In the genomic region with DNA sequence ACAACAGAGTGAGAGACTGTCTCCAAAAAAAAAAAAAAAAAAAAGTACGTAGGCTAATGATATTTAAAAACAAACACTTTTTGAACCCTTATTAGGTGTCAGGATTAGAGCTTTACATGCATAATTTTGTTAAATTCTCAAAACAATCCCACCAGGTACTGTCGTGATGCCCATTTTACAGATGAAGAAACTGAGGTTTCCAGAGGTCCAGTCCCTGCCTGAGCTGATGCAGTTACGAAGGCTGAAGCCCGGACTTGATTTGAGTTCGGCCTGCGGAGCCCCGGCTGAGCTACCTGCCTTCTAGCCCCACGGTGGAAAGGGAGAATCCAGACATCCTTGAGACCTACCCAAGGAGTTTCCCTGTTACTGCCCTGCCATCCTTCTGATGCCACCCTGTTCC, we compare ENCODE assay signal across 28 cellular contexts.
A peak's percentile ranks its signal among the peaks of the same experiment; 100 is the strongest.
DNase-seq lines count a peak whose midpoint lies in the region; ATAC-seq, FAIRE-seq and TF ChIP-seq lines count a peak whose summit lies in the region.
"Had no signal": no experiment of that assay in that cellular context is flagged by ENCODE, and none has a peak within 500 bp of the region (broad histone marks: within the 10 kb centered on the region; RNA-seq: fewer than 3 reads in every experiment).

No MANE protein-coding gene starts in this region.

- H4K20me1 ChIP-seq in H9 (ENCODE audit: control insufficient read depth, insufficient read depth, insufficient read length) (no peaks in the 10 kb centered on the region), IMR-90 (ENCODE audit: insufficient read depth, low read length) (no peaks in the 10 kb centered on the region), H1 (replicated peaks in 1 of 2; ENCODE audit: control insufficient read depth in 1 of 2, insufficient read depth in 2 of 2, low read length in 2 of 2) (no peaks in the 10 kb centered on the region)
- H4K20me1 ChIP-seq: BLaER1 had no signal

- H3K4me1 Mint-ChIP-seq in H9: peaks cover 28 to 29% of the 10 kb centered on the region in 2 experiments
- H3K4me1 Mint-ChIP-seq in activated naive CD4-positive, alpha-beta T cell treated with anti-CD3 and anti-CD28 coated beads for 36 hours (ENCODE audit: low read depth): peaks cover 7% of the 10 kb centered on the region

- H3K79me2 ChIP-seq in H9 (ENCODE audit: insufficient read depth, low read length) (no peaks in the 10 kb centered on the region), H1 (ENCODE audit: control insufficient read depth in 1 of 2, insufficient read depth in 2 of 2, low read length in 2 of 2) (no peaks in the 10 kb centered on the region), mesendoderm (ENCODE audit: control insufficient read depth, insufficient read depth, low read length) (no peaks in the 10 kb centered on the region)

- H3K4me3 ChIP-seq in IMR-90 (ENCODE audit: insufficient read depth, low read depth, low read length) (no peak overlapping the region), H1 (ENCODE audit: extremely low read depth in 1 of 4, insufficient read depth in 2 of 4, low read depth in 3 of 4, low read length in 4 of 4) (no peak overlapping the region), sigmoid colon (no peak overlapping the region), mesendoderm (ENCODE audit: low read length) (no peak overlapping the region), Peyer's patch (no peak overlapping the region)
- H3K4me3 ChIP-seq: BLaER1, GM12878 had no signal

- no peaks in the 10 kb centered on the region for H3K9me1 ChIP-seq in IMR-90 (ENCODE audit: insufficient read depth, low read length)

- intact Hi-C loops in IMR-90 (cut with micrococcal nuclease) (no loop called here), sigmoid colon (cut with DNase I) (loop anchor here (5.0 kb wide), 2 partner anchors 257 to 382 kb away; no protein-coding TSS in a partner anchor)
- intact Hi-C loops in activated naive CD4-positive, alpha-beta T cell treated with anti-CD3 and anti-CD28 coated beads for 36 hours (cut with micrococcal nuclease): no loop called here

- H3K27ac ChIP-seq in H9 (ENCODE audit: insufficient read length, low read depth, low read length): no peak overlapping the region
- no peak overlapping the region for H3K27ac ChIP-seq in IMR-90 (ENCODE audit: insufficient read depth, low read length)
- no peak overlapping the region for H3K27ac ChIP-seq in H1 (ENCODE audit: low read depth, low read length)
- H3K27ac ChIP-seq in sigmoid colon: no peak overlapping the region
- H3K27ac ChIP-seq in mesendoderm (ENCODE audit: low read depth, low read length): no peak overlapping the region
- no peak overlapping the region for H3K27ac ChIP-seq in Peyer's patch
- H3K27ac ChIP-seq: BLaER1 had no signal

- H2BK120ac ChIP-seq in H9 (ENCODE audit: low read depth, low read length, poor library complexity, severe bottlenecking): no peak overlapping the region
- no peak overlapping the region for H2BK120ac ChIP-seq in IMR-90 (ENCODE audit: low read depth, low read length)
- H2BK120ac ChIP-seq in H1 (replicated peaks; ENCODE audit: low read depth, low read length): no peak overlapping the region
- H2BK120ac ChIP-seq in mesendoderm (ENCODE audit: low read depth, low read length): no peak overlapping the region

- H3T11ph ChIP-seq in H9 (ENCODE audit: low read length): no peak overlapping the region

- H3K23me2 ChIP-seq in H9 (ENCODE audit: insufficient read length, low read depth, low read length, poor library complexity, severe bottlenecking): no peaks in the 10 kb centered on the region
- H3K23me2 ChIP-seq in H1 (ENCODE audit: low read depth, low read length): no peaks in the 10 kb centered on the region

- POLR2A ChIA-PET in IMR-90 (lab: Charles Lee; ENCODE audit: unreplicated experiment) (no interaction called here), H1 (lab: Charles Lee; ENCODE audit: partially characterized antibody) (interaction anchor here (0.7 to 1.5 kb wide), 4 partner anchors 9 to 1260 kb away, joined by 3 to 5 read pairs (median 3); no protein-coding TSS in a partner anchor)

- H3K4me2 ChIP-seq in H9 (ENCODE audit: insufficient read depth, insufficient read length, low read length) (no peak overlapping the region), IMR-90 (ENCODE audit: low read depth, low read length) (no peak overlapping the region), H1 (ENCODE audit: insufficient read depth in 1 of 2, low read depth in 2 of 2, low read length in 2 of 2) (no peak overlapping the region), mesendoderm (ENCODE audit: low read length) (no peak overlapping the region)
- H3K4me2 ChIP-seq: BLaER1 had no signal

- no peaks in the 10 kb centered on the region; the same call in 1 of the 2 replicates for H3K4me1 ChIP-seq in H9 (ENCODE audit: insufficient read depth, low read length)
- no peaks in the 10 kb centered on the region for H3K4me1 ChIP-seq in IMR-90 (ENCODE audit: control insufficient read depth, insufficient read depth, low read length)
- H3K4me1 ChIP-seq in H1 (replicated peaks in 1 of 4; ENCODE audit: control insufficient read depth in 3 of 4, insufficient read depth in 4 of 4, low read length in 3 of 4): peaks cover 0 to 4% (median 2%) of the 10 kb centered on the region in 4 experiments; a peak in 4 of 7 replicates
- H3K4me1 ChIP-seq in sigmoid colon: peaks cover 0 to 4% (median 3%) of the 10 kb centered on the region in 4 donors
- H3K4me1 ChIP-seq in mesendoderm (ENCODE audit: control insufficient read depth, low read depth, low read length): no peaks in the 10 kb centered on the region
- H3K4me1 ChIP-seq in Peyer's patch: peaks cover 0 to 4% (median 0%) of the 10 kb centered on the region in 4 donors
- H3K4me1 ChIP-seq: BE2C, BLaER1 had no signal

- dilution Hi-C loops in IMR-90 (cut with HindIII; ENCODE audit: low sequenced_read_pairs, unreplicated experiment): no loop called here

- peak overlapping the region; percentile 26 for H2BK20ac ChIP-seq in H9 (ENCODE audit: low read depth, low read length, poor library complexity, severe bottlenecking)
- no peak overlapping the region for H2BK20ac ChIP-seq in IMR-90 (ENCODE audit: low read depth, low read length)
- H2BK20ac ChIP-seq in H1 (ENCODE audit: low read length): no peak overlapping the region

- FAIRE-seq in H1 (lab: Jason Lieb, UNC): no peak
- FAIRE-seq: A204.1, GM12878, GM12892, GM18507 had no signal

- no peaks in the 10 kb centered on the region for H3K27me3 ChIP-seq in H9 (ENCODE audit: insufficient read depth, low read length)
- H3K27me3 ChIP-seq in IMR-90 (ENCODE audit: control insufficient read depth, insufficient read depth, low read length): no peaks in the 10 kb centered on the region
- H3K27me3 ChIP-seq in H1 (replicated peaks in 1 of 4; ENCODE audit: control insufficient read depth in 3 of 4, extremely low read depth in 1 of 4, insufficient read depth in 3 of 4, low read length in 3 of 4): peaks cover 0 to 3% (median 0%) of the 10 kb centered on the region in 4 experiments; a peak in 1 of 7 replicates
- H3K27me3 ChIP-seq in sigmoid colon: peaks cover 0 to 10% (median 4%) of the 10 kb centered on the region in 3 donors
- no peaks in the 10 kb centered on the region for H3K27me3 ChIP-seq in mesendoderm (ENCODE audit: insufficient read depth, low read length, poor library complexity)
- H3K27me3 ChIP-seq in Peyer's patch: peaks cover 0 to 3% of the 10 kb centered on the region in 2 donors
- H3K27me3 ChIP-seq: BE2C had no signal

- no peak overlapping the region for H2BK15ac ChIP-seq in H9 (ENCODE audit: low read depth, low read length)
- H2BK15ac ChIP-seq in IMR-90 (ENCODE audit: low read depth, low read length): no peak overlapping the region
- no peak overlapping the region for H2BK15ac ChIP-seq in H1 (ENCODE audit: low read length)
- H2BK15ac ChIP-seq in mesendoderm (replicated peaks; ENCODE audit: low read depth): no peak overlapping the region

- no peak overlapping the region for H3K4ac ChIP-seq in H9 (ENCODE audit: low read depth, low read length)
- H3K4ac ChIP-seq in IMR-90 (ENCODE audit: low read depth, low read length): no peak overlapping the region
- H3K4ac ChIP-seq in H1 (replicated peaks; ENCODE audit: insufficient read length, low read depth, low read length): no peak overlapping the region
- H3K4ac ChIP-seq in mesendoderm (ENCODE audit: low read depth, low read length): no peak overlapping the region

- H3K18ac ChIP-seq in H9 (ENCODE audit: insufficient read length, low read depth, low read length) (no peak overlapping the region), IMR-90 (ENCODE audit: low read depth, low read length) (no peak overlapping the region), H1 (ENCODE audit: extremely low read depth, low read length) (peak overlapping the region; percentile 19; the same call in 1 of the 2 replicates), mesendoderm (ENCODE audit: low read length) (no peak overlapping the region)

- no peak overlapping the region for H4K5ac ChIP-seq in H9 (ENCODE audit: insufficient read length, low read depth, low read length)
- H4K5ac ChIP-seq in IMR-90 (ENCODE audit: low read depth, low read length): no peak overlapping the region
- no peak overlapping the region for H4K5ac ChIP-seq in H1 (ENCODE audit: insufficient read length, low read depth, low read length)
- no peak overlapping the region for H4K5ac ChIP-seq in mesendoderm (ENCODE audit: low read length)

- TF ChIP-seq RAD21 in IMR-90 (IDR thresholded peaks at IDR 0.05; ENCODE audit: low read length): no peak
- TF ChIP-seq RAD21 in H1 (IDR thresholded peaks at IDR 0.05 in 1 of 2, conservative IDR thresholded peaks at IDR 0.05 in 1 of 2; ENCODE audit: low read depth in 2 of 2, low read length in 2 of 2): no peak

- TF ChIP-seq CTCF in H9 (conservative IDR thresholded peaks at IDR 0.05) (no peak), IMR-90 (conservative IDR thresholded peaks at IDR 0.05; ENCODE audit: low read depth, low read length) (no peak), H1 (IDR thresholded peaks at IDR 0.05; ENCODE audit: control extremely low read depth in 1 of 3, insufficient read depth in 1 of 3, low read depth in 1 of 3, low read length in 3 of 3) (no peak), sigmoid colon (IDR thresholded peaks at IDR 0.05) (no peak), Peyer's patch (IDR thresholded peaks at IDR 0.05) (no peak)

- H3K27ac Mint-ChIP-seq in H9: no peak overlapping the region
- H3K27ac Mint-ChIP-seq in activated naive CD4-positive, alpha-beta T cell treated with anti-CD3 and anti-CD28 coated beads for 36 hours: no peak overlapping the region
- H3K27ac Mint-ChIP-seq: CD4-positive, alpha-beta memory T cell; CD4-positive, CD25-positive, alpha-beta regulatory T cell; CD8-positive, alpha-beta memory T cell had no signal

- H3K36me3 Mint-ChIP-seq in H9 (ENCODE audit: insufficient read depth in 1 of 3, low read depth in 3 of 3): peaks cover 3 to 19% (median 14%) of the 10 kb centered on the region in 3 experiments; a peak in 6 of 7 replicates
- no peaks in the 10 kb centered on the region for H3K36me3 Mint-ChIP-seq in activated naive CD4-positive, alpha-beta T cell treated with anti-CD3 and anti-CD28 coated beads for 36 hours (ENCODE audit: low read depth)
- H3K36me3 Mint-ChIP-seq: CD14-positive monocyte; CD4-positive, alpha-beta memory T cell; CD4-positive, CD25-positive, alpha-beta regulatory T cell; CD8-positive, alpha-beta memory T cell had no signal

- H3K9me3 ChIP-seq in H9 (ENCODE audit: control insufficient read depth, low read depth, low read length) (no peaks in the 10 kb centered on the region), IMR-90 (ENCODE audit: control insufficient read depth, insufficient read depth, low read length) (peaks cover 2% of the 10 kb centered on the region; the same call in 1 of the 2 replicates), H1 (ENCODE audit: insufficient read depth in 2 of 2, low read depth in 1 of 2, low read length in 1 of 2) (no peaks in the 10 kb centered on the region), sigmoid colon (no peaks in the 10 kb centered on the region), Peyer's patch (no peaks in the 10 kb centered on the region)
- H3K9me3 ChIP-seq: BE2C, BLaER1 had no signal

- H2BK5ac ChIP-seq in H9 (ENCODE audit: insufficient read length, low read length): no peak overlapping the region
- no peak overlapping the region for H2BK5ac ChIP-seq in IMR-90 (ENCODE audit: low read depth, low read length, poor library complexity, severe bottlenecking)
- H2BK5ac ChIP-seq in H1 (ENCODE audit: low read depth, low read length): no peak overlapping the region
- H2BK5ac ChIP-seq in mesendoderm (ENCODE audit: low read length): no peak overlapping the region

- no peak overlapping the region for H2AFZ ChIP-seq in H9 (ENCODE audit: low read length)
- H2AFZ ChIP-seq in IMR-90 (replicated peaks; ENCODE audit: low read length, poor library complexity): no peak overlapping the region
- H2AFZ ChIP-seq in H1 (ENCODE audit: low read length): no peak overlapping the region

- H3K14ac ChIP-seq in H9 (ENCODE audit: insufficient read depth, low read length): no peak overlapping the region
- no peak overlapping the region for H3K14ac ChIP-seq in IMR-90 (replicated peaks; ENCODE audit: low read depth, low read length)
- H3K14ac ChIP-seq in H1 (ENCODE audit: insufficient read length): no peak overlapping the region

- peaks cover 18 to 19% of the 10 kb centered on the region in 2 experiments for H3K9me3 Mint-ChIP-seq in H9
- H3K9me3 Mint-ChIP-seq in activated naive CD4-positive, alpha-beta T cell treated with anti-CD3 and anti-CD28 coated beads for 36 hours: no peaks in the 10 kb centered on the region

- DNase-seq in H9 (no peak), IMR-90 (no peak), H1 (ENCODE audit: low read depth in 1 of 2, low spot score in 2 of 2) (no peak), sigmoid colon (peak; percentile 44), mesendoderm (no peak), Peyer's patch (no peak)
- no peak for DNase-seq in activated naive CD4-positive, alpha-beta T cell treated with anti-CD3 and anti-CD28 coated beads for 36 hours
- DNase-seq: 8988T; ACHN; BE2C; C1 segment of cervical spinal cord; CD4-positive, alpha-beta memory T cell; CD4-positive, CD25-positive, alpha-beta regulatory T cell; CD8-positive, alpha-beta memory T cell; COR-L47; DMS 273 treated with DMSO at 0.1 percent for 48 hours; DMS153; DMS53; DMS79; DND-41; EL; GDM1 had no signal

- no peak overlapping the region for H3K4me3 Mint-ChIP-seq in H9
- no peak overlapping the region for H3K4me3 Mint-ChIP-seq in activated naive CD4-positive, alpha-beta T cell treated with anti-CD3 and anti-CD28 coated beads for 36 hours
- H3K4me3 Mint-ChIP-seq: CD14-positive monocyte; CD4-positive, alpha-beta memory T cell; CD4-positive, CD25-positive, alpha-beta regulatory T cell; CD8-positive, alpha-beta memory T cell had no signal

- H2AK9ac ChIP-seq in IMR-90 (replicated peaks; ENCODE audit: low read depth, low read length, poor library complexity): peak overlapping the region; percentile 42

- no TSS peak for BruUV-seq in IMR-90 (replicated peaks; lab: Mats Ljungman, UMichigan)

- H3K23ac ChIP-seq in H9 (ENCODE audit: insufficient read length, low read depth, low read length) (no peak overlapping the region), IMR-90 (ENCODE audit: low read depth, low read length) (no peak overlapping the region), H1 (ENCODE audit: insufficient read length) (no peak overlapping the region), mesendoderm (ENCODE audit: low read length) (no peak overlapping the region)

- in situ Hi-C loops in IMR-90 (cut with MboI; ENCODE audit: low sequenced_read_pairs): loop anchor here (10.0 kb wide), 1 partner anchor 1410 kb away; no protein-coding TSS in a partner anchor

- no peak overlapping the region for H3K9ac ChIP-seq in H9 (ENCODE audit: extremely low read depth, insufficient read length, low read length)
- H3K9ac ChIP-seq in IMR-90 (ENCODE audit: low read depth, low read length): no peak overlapping the region
- no peak overlapping the region for H3K9ac ChIP-seq in H1 (replicated peaks in 1 of 4; ENCODE audit: extremely low read depth in 1 of 4, low read depth in 3 of 4, low read length in 3 of 4)
- no peak overlapping the region for H3K9ac ChIP-seq in mesendoderm (ENCODE audit: low read length)
- H3K9ac ChIP-seq: BLaER1 had no signal

- H3K56ac ChIP-seq in H9 (ENCODE audit: insufficient read length, low read depth, low read length) (no peak overlapping the region), IMR-90 (ENCODE audit: extremely low read depth, insufficient read depth, low read length) (no peak overlapping the region), H1 (replicated peaks; ENCODE audit: insufficient read length, low read depth, low read length) (no peak overlapping the region), mesendoderm (ENCODE audit: low read length) (no peak overlapping the region)

- H4K8ac ChIP-seq in H9 (replicated peaks; ENCODE audit: insufficient read length, low read depth, low read length) (no peak overlapping the region), IMR-90 (ENCODE audit: low read depth in 2 of 2, low read length in 2 of 2) (no peak overlapping the region), H1 (ENCODE audit: extremely low read depth, insufficient read depth, low read length) (no peak overlapping the region; the same call in 1 of the 2 replicates), mesendoderm (ENCODE audit: low read depth, low read length) (no peak overlapping the region)

- no CpG with 5 or more reads among the region's 8 CpGs for WGBS in H9 (ENCODE audit: extremely low coverage, insufficient read length, low lambda C conversion rate)
- 73% methylated on average over 3 of the region's 8 CpGs; no CpG with 5 or more reads in 1 of the 2 experiments for WGBS in IMR-90 (ENCODE audit: extremely low coverage in 2 of 2, insufficient read length in 1 of 2), 2 experiments
- 82% methylated on average over 8 of the region's 8 CpGs; no CpG with 5 or more reads in 1 of the 2 experiments for WGBS in H1 (ENCODE audit: extremely low coverage in 1 of 2, insufficient coverage in 1 of 2, insufficient read length in 1 of 2, insufficient replicate concordance in 2 of 2, low coverage in 1 of 2, low lambda C conversion rate in 2 of 2, missing lambda C conversion rate in 1 of 2), 2 experiments
- WGBS in sigmoid colon, 2 donors: 86 to 88% methylated on average over 8 of the region's 8 CpGs
- no CpG with 5 or more reads among the region's 8 CpGs for WGBS in mesendoderm (ENCODE audit: extremely low coverage, insufficient coverage, low lambda C conversion rate)

- H2AK5ac ChIP-seq in H9 (ENCODE audit: insufficient read length, low read length): no peak overlapping the region
- H2AK5ac ChIP-seq in IMR-90 (ENCODE audit: low read depth, low read length): no peak overlapping the region
- no peak overlapping the region for H2AK5ac ChIP-seq in H1 (ENCODE audit: low read depth, low read length)
- H2AK5ac ChIP-seq in mesendoderm (ENCODE audit: low read length): no peak overlapping the region

- H2BK12ac ChIP-seq in H9 (ENCODE audit: insufficient read length, low read depth, low read length) (no peak overlapping the region), H1 (ENCODE audit: low read depth, low read length) (peak overlapping the region; percentile 50; the same call in 1 of the 2 replicates)

- H3K27me3 Mint-ChIP-seq in H9 (ENCODE audit: low read depth): peaks cover 30% of the 10 kb centered on the region
- peaks cover 21% of the 10 kb centered on the region for H3K27me3 Mint-ChIP-seq in activated naive CD4-positive, alpha-beta T cell treated with anti-CD3 and anti-CD28 coated beads for 36 hours (ENCODE audit: low read depth)

- TF ChIP-seq POLR2A in IMR-90 (IDR thresholded peaks at IDR 0.05; ENCODE audit: low read depth, low read length) (no peak), H1 (IDR thresholded peaks at IDR 0.05; ENCODE audit: control extremely low read depth in 1 of 2, low read depth in 2 of 2, low read length in 2 of 2) (no peak), sigmoid colon (IDR thresholded peaks at IDR 0.05) (no peak), Peyer's patch (IDR thresholded peaks at IDR 0.05) (no peak)

- CTCF ChIA-PET in IMR-90 (lab: Yijun Ruan, JAX) (interaction anchor here (0.7 kb wide), 1 partner anchor 344 kb away, joined by 3 read pairs; no protein-coding TSS in a partner anchor), H1 (lab: Charles Lee; ENCODE audit: partially characterized antibody) (interaction anchor here (0.6 to 4.9 kb wide), 5 partner anchors 120 to 1567 kb away, joined by 3 to 23 read pairs (median 3); no protein-coding TSS in a partner anchor)
- CTCF ChIA-PET in activated naive CD4-positive, alpha-beta T cell treated with anti-CD3 and anti-CD28 coated beads for 36 hours (lab: Charles Lee): interaction anchor here (0.8 kb wide), 1 partner anchor 9 kb away, joined by 3 read pairs; no protein-coding TSS in a partner anchor

- H4K91ac ChIP-seq in H9 (ENCODE audit: insufficient read length, low read depth, low read length) (no peak overlapping the region), IMR-90 (ENCODE audit: insufficient read depth, low read depth, low read length) (no peak overlapping the region), H1 (replicated peaks; ENCODE audit: insufficient read length, low read length) (no peak overlapping the region)

- H3K79me1 ChIP-seq in H9 (ENCODE audit: insufficient read depth, low read depth, low read length, poor library complexity, severe bottlenecking) (no peaks in the 10 kb centered on the region), IMR-90 (ENCODE audit: low read depth in 1 of 2, low read length in 2 of 2) (no peaks in the 10 kb centered on the region), H1 (ENCODE audit: low read depth, low read length) (0 out of 2 replicates have a peak, but pooled peaks cover 2% of the 10 kb centered on the region), mesendoderm (ENCODE audit: low read length) (no peaks in the 10 kb centered on the region)

- no peak for ATAC-seq in IMR-90 (ENCODE audit: low read depth)
- ATAC-seq: GM12878 had no signal

- TF ChIP-seq EP300 in H1 (IDR thresholded peaks at IDR 0.05; ENCODE audit: borderline replicate concordance in 1 of 2, low read depth in 2 of 2, low read length in 2 of 2) (no peak), sigmoid colon (IDR thresholded peaks at IDR 0.05) (no peak)

- no peaks in the 10 kb centered on the region for H3K36me3 ChIP-seq in IMR-90 (ENCODE audit: control insufficient read depth, insufficient read depth, low read length)
- no peaks in the 10 kb centered on the region for H3K36me3 ChIP-seq in H1 (ENCODE audit: control insufficient read depth in 2 of 4, insufficient read depth in 4 of 4, low read length in 3 of 4)
- H3K36me3 ChIP-seq in sigmoid colon: no peaks in the 10 kb centered on the region
- H3K36me3 ChIP-seq in mesendoderm (ENCODE audit: control insufficient read depth, insufficient read depth, low read length): no peaks in the 10 kb centered on the region
- H3K36me3 ChIP-seq in Peyer's patch: no peaks in the 10 kb centered on the region
- H3K36me3 ChIP-seq: BE2C, BLaER1 had no signal
